6 cellular contexts compared by ENCODE assay signal in genomic region chr5:151787817-151788216, GRCh38.
"Had no signal": no experiment of that assay in that cellular context is flagged by ENCODE, and none has a peak within 500 bp of the region (broad histone marks: within the 10 kb centered on the region; RNA-seq: fewer than 3 reads in every experiment).

No MANE protein-coding gene starts in this region.

- FAIRE-seq: HTR-8/SVneo had no signal

- H3K9me3 Mint-ChIP-seq: IgD-negative memory B cell had no signal

- H3K27me3 Mint-ChIP-seq: IgD-negative memory B cell had no signal

- H3K27ac Mint-ChIP-seq: IgD-negative memory B cell had no signal

- DNase-seq: IMR-90, KBM-7 had no signal

- H3K4me3 Mint-ChIP-seq: IgD-negative memory B cell had no signal

- ATAC-seq: K562 had no signal

- H3K4me3 ChIP-seq: K562 had no signal

- H3K27ac ChIP-seq: HL-60 had no signal
